ENCODE assay signal across 17 cellular contexts in the genomic region with DNA sequence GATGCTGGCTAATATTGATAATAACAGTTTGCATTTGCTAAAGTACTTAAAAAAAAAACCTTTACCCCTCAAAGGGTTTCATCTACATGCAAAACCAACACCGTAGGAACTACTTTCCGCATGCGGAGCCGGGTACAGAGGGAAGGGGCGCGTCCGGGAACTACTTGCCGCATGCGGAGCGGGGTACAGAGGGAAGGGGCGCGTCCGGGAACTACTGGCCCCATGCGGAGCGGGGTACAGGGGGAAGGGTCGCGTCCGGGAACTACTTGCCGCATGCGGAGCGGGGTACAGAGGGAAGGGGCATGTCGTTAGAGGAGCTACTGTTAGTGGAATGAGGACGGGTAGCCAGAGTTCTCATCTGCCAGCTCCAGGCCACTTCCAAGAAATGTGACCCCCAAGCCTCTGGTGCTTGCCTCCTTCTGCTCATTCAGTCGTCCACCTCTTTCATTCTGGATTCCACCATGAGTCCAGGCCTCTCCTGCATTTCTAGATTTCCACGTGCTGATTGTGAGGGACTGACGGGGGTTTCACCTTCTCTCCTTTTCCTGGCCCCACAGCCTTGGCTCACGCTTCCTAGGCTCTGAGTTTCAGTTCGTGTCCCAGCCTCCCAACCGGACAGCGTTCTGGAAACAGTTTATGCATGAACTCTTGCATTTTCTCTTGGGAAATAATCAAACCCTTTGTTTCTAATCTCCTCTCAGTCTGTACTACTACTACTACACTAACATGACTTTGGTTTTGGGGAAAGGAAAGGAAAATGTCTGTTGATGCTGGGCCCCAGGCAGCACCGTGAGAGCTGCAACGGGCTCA. TPM values are rescaled to one million over a fixed set of nuclear protein-coding genes. Genes with fewer than 3 reads are reported as not detected.
DNase-seq lines count a peak whose midpoint lies in the region; ATAC-seq and TF ChIP-seq lines count a peak whose summit lies in the region.
"Had no signal": no experiment of that assay in that cellular context is flagged by ENCODE, and none has a peak within 500 bp of the region (broad histone marks: within the 10 kb centered on the region; RNA-seq: fewer than 3 reads in every experiment).

No MANE protein-coding gene starts in this region.

- no peaks in the 10 kb centered on the region for H3K9me3 Mint-ChIP-seq in endothelial cell (ENCODE audit: unreplicated experiment)
- H3K9me3 Mint-ChIP-seq: activated B cell treated with CpG ODN at 0.5 μM for 24 hours; activated T-helper 2 cell treated with anti-CD3 and anti-CD28 coated beads, Interferon-gamma antibody, Interleukin-2, Interleukin-4, amounts not matched to agents 10 μg/mL and 5 μg/mL and 100 μg/mL, durations not matched to agents 14 hours and 24 hours and 36 hours; stimulated activated naive CD8-positive, alpha-beta T cell treated with anti-CD3 and anti-CD28 coated beads, Interleukin-15, Interleukin-2, amounts not matched to agents 100 ng/mL and 50 ng/mL, for 24 hours had no signal

- TF ChIP-seq CTCF in RWPE2 (IDR thresholded peaks at IDR 0.05; ENCODE audit: poor library complexity, severe bottlenecking) (no peak), endothelial cell (IDR thresholded peaks at IDR 0.05; ENCODE audit: unreplicated experiment) (no peak), lower lobe of right lung (IDR thresholded peaks at IDR 0.05) (no peak), GM10248 (IDR thresholded peaks at IDR 0.05; ENCODE audit: control extremely low read depth, extremely low read depth, low read depth, missing control alignments) (no peak)

- peak overlapping the region; percentile 85 for H3K27ac Mint-ChIP-seq in endothelial cell (ENCODE audit: unreplicated experiment)
- H3K27ac Mint-ChIP-seq: activated B cell treated with CpG ODN at 0.5 μM for 24 hours; activated T-helper 2 cell treated with anti-CD3 and anti-CD28 coated beads, Interferon-gamma antibody, Interleukin-2, Interleukin-4, amounts not matched to agents 10 μg/mL and 5 μg/mL and 100 μg/mL, durations not matched to agents 14 hours and 24 hours and 36 hours; stimulated activated naive CD8-positive, alpha-beta T cell treated with anti-CD3 and anti-CD28 coated beads, Interleukin-15, Interleukin-2, amounts not matched to agents 100 ng/mL and 50 ng/mL, for 24 hours; T-helper 17 cell had no signal

- H3K4me3 ChIP-seq in RWPE2 (ENCODE audit: severe bottlenecking): peak overlapping the region; percentile 27
- peak overlapping the region; percentile 35 for H3K4me3 ChIP-seq in lower lobe of right lung

- H3K36me3 Mint-ChIP-seq in endothelial cell (ENCODE audit: low read depth, unreplicated experiment): peaks cover 17% of the 10 kb centered on the region

- H3K36me3 ChIP-seq in RWPE2 (ENCODE audit: low read depth) (peaks cover 47% of the 10 kb centered on the region), lower lobe of right lung (peaks cover 17% of the 10 kb centered on the region)

- ATAC-seq in RWPE2 (ENCODE audit: low read depth) (no peak), lower lobe of right lung (no peak)
- ATAC-seq: T-helper 17 cell had no signal

- DNase-seq in RWPE2 (ENCODE audit: low spot score) (no peak), endothelial cell (ENCODE audit: low spot score) (no peak), lower lobe of right lung (no peak), superior temporal gyrus (ENCODE audit: extremely low spot score) (peak; percentile 69), SHP77 (lab: John Stamatoyannopoulos, UW) (no peak), GM10248 (ENCODE audit: extremely low spot score) (no peak), epidermal melanocyte (ENCODE audit: insufficient read length, low spot score) (no peak)
- DNase-seq in activated naive CD4-positive, alpha-beta T cell treated with anti-CD3 and anti-CD28 coated beads, Interleukin-2, amount 50 U/mL, for 16 hours: no peak
- DNase-seq: activated B cell treated with CpG ODN at 0.5 μM for 24 hours, AML-193, cortex of kidney, GF-D8, NCI-H2107, NCI-H748 treated with DMSO at 0.1 percent for 48 hours, T-helper 17 cell had no signal

- intact Hi-C loops in lower lobe of right lung (cut with DNase I): no loop called here

- peak overlapping the region; percentile 95 for H3K27ac ChIP-seq in RWPE2 (ENCODE audit: poor library complexity, severe bottlenecking)
- H3K27ac ChIP-seq in lower lobe of right lung: peak overlapping the region; percentile 13

- peaks cover 11% of the 10 kb centered on the region for H3K27me3 Mint-ChIP-seq in endothelial cell (ENCODE audit: unreplicated experiment)
- H3K27me3 Mint-ChIP-seq: activated B cell treated with CpG ODN at 0.5 μM for 24 hours; stimulated activated naive CD8-positive, alpha-beta T cell treated with anti-CD3 and anti-CD28 coated beads, Interleukin-15, Interleukin-2, amounts not matched to agents 100 ng/mL and 50 ng/mL, for 24 hours; T-helper 17 cell had no signal

- H3K4me1 ChIP-seq in RWPE2 (ENCODE audit: insufficient read depth, poor library complexity, severe bottlenecking) (peaks cover 42% of the 10 kb centered on the region), lower lobe of right lung (peaks cover 49% of the 10 kb centered on the region)

- no peaks in the 10 kb centered on the region for H3K9me3 ChIP-seq in RWPE2 (ENCODE audit: severe bottlenecking)
- no peaks in the 10 kb centered on the region for H3K9me3 ChIP-seq in lower lobe of right lung

- H3K4me3 Mint-ChIP-seq in endothelial cell (ENCODE audit: unreplicated experiment): peak overlapping the region; percentile 88
- H3K4me3 Mint-ChIP-seq: activated B cell treated with CpG ODN at 0.5 μM for 24 hours; stimulated activated naive CD8-positive, alpha-beta T cell treated with anti-CD3 and anti-CD28 coated beads, Interleukin-15, Interleukin-2, amounts not matched to agents 100 ng/mL and 50 ng/mL, for 24 hours; T-helper 17 cell had no signal

- no peaks in the 10 kb centered on the region for H3K27me3 ChIP-seq in RWPE2 (ENCODE audit: insufficient read depth, poor library complexity, severe bottlenecking)
- no peaks in the 10 kb centered on the region for H3K27me3 ChIP-seq in lower lobe of right lung (ENCODE audit: low read depth)

- POLR2A ChIA-PET in GM10248 (lab: Yijun Ruan, JAX): no interaction called here

- H3K4me1 Mint-ChIP-seq in endothelial cell (ENCODE audit: unreplicated experiment): peaks cover 56% of the 10 kb centered on the region

- CTCF ChIA-PET in GM10248 (lab: Yijun Ruan, JAX): interaction anchor here (1.2 to 2.1 kb wide), 4 partner anchors 8 to 29 kb away, joined by 3 to 8 read pairs (median 4); no protein-coding TSS in a partner anchor

RNA-seq across cellular contexts. Expression of a gene that starts 26.9 kb away (rescaled TPM):
- total RNA-seq in endothelial cell (ENCODE audit: unreplicated experiment): 176 TPM
- 155 TPM for total RNA-seq in lower lobe of right lung

RNA-seq across cellular contexts. Expression of a gene that starts 39.3 kb away (rescaled TPM):
- 2.3 TPM for total RNA-seq in endothelial cell (ENCODE audit: unreplicated experiment)
- total RNA-seq in lower lobe of right lung: 2.2 TPM

RNA-seq across cellular contexts. Expression of a gene that starts 42.9 kb away (rescaled TPM):
- total RNA-seq in endothelial cell (ENCODE audit: unreplicated experiment): 1.2 TPM
- 0.71 TPM for total RNA-seq in lower lobe of right lung

RNA-seq across cellular contexts. Expression of a gene that starts 53.1 kb away (rescaled TPM):
- total RNA-seq in endothelial cell (ENCODE audit: unreplicated experiment): 86.5 TPM
- total RNA-seq in lower lobe of right lung: 38.4 TPM
